In the genomic region with DNA sequence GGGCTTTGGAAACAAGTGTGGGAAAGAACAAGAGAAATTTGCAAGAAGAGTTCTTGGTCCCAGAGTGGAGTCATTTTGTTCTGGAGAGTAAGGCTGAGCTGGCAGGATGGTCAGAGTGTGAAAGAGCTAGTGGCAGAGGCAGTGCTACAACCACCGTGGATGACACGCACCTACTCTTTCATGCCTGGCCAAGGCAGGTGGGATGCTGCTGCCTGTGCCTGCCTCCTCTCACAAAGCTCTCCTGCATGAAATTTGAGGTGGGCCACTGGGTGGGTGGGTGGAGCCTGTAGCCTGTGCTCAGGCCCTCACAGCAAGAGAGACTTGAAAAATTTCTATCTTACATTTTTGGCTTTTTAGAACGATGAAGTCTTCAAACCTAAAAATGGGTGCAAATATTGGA, we compare ENCODE assay signal across 25 cellular contexts.
"Had no signal": no experiment of that assay in that cellular context is flagged by ENCODE, and none has a peak within 500 bp of the region (broad histone marks: within the 10 kb centered on the region; RNA-seq: fewer than 3 reads in every experiment).

No MANE protein-coding gene starts in this region.

- H3K79me2 ChIP-seq: hepatocyte had no signal

- H3K36me3 Mint-ChIP-seq: activated naive CD4-positive, alpha-beta T cell treated with anti-CD3 and anti-CD28 coated beads, Interleukin-2, amount 10 ng/mL, durations not matched to agents 7 days and 5 days; activated naive CD8-positive, alpha-beta T cell treated with anti-CD3 and anti-CD28 coated beads, Interleukin-2, amount 10 ng/mL, durations not matched to agents 7 days and 5 days had no signal

- H3K4me1 ChIP-seq: thyroid gland had no signal

- H3K36me3 ChIP-seq: brain microvascular endothelial cell, gastrocnemius medialis, stomach, thyroid gland, upper lobe of right lung had no signal

- H3K27ac Mint-ChIP-seq: activated naive CD4-positive, alpha-beta T cell treated with anti-CD3 and anti-CD28 coated beads, Interleukin-2, amount 10 ng/mL, durations not matched to agents 7 days and 5 days; activated naive CD8-positive, alpha-beta T cell treated with anti-CD3 and anti-CD28 coated beads, Interleukin-2, amount 10 ng/mL, durations not matched to agents 7 days and 5 days; nephron; stimulated activated naive B cell treated with anti-CD40 and anti-IgM and Interleukin-4, amounts not matched to agents 10 μg/mL and 1 μg/mL and 100 μg/mL, for 72 hours; T-helper 2 cell treated with Interferon-gamma antibody and Interleukin-4, amounts not matched to agents 5 μg/mL and 100 μg/mL, for 36 hours had no signal

- DNase-seq: activated CD4-positive, alpha-beta T cell treated with anti-CD3 and anti-CD28 coated beads for 4 hours; activated CD4-positive, alpha-beta T cell treated with anti-CD3 and anti-CD28 coated beads, Interleukin-2, amount 50 U/mL, for 4 hours; activated CD4-positive, CD25-positive, alpha-beta regulatory T cell; activated CD8-positive, alpha-beta memory T cell treated with anti-CD3 and anti-CD28 coated beads, Interleukin-2, amount 50 U/mL, for 4 hours; activated gamma-delta T cell; activated naive CD4-positive, alpha-beta T cell treated with anti-CD3 and anti-CD28 coated beads, Interleukin-2, amount 10 ng/mL, durations not matched to agents 7 days and 5 days; activated naive CD8-positive, alpha-beta T cell treated with anti-CD3 and anti-CD28 coated beads, Interleukin-2, amount 10 ng/mL, durations not matched to agents 7 days and 5 days; activated T-cell treated with anti-CD3 and anti-CD28 coated beads, Interleukin-2, amount 50 U/mL, for 1 hour; amniotic stem cell; brain microvascular endothelial cell; gastrocnemius medialis; glutamatergic neuron; islet precursor cell; left ventricle myocardium superior; stimulated activated CD4-positive, alpha-beta T cell treated with anti-CD3 and anti-CD28 coated beads, Interleukin-4, amount 100 ng/mL, for 24 hours; stimulated activated naive B cell treated with anti-CD40 and anti-IgM and Interleukin-4, amounts not matched to agents 10 μg/mL and 1 μg/mL and 100 μg/mL, for 72 hours; stomach; T-helper 1 cell; thyroid gland; upper lobe of right lung had no signal

- H3K9me3 Mint-ChIP-seq: activated naive CD4-positive, alpha-beta T cell treated with anti-CD3 and anti-CD28 coated beads, Interleukin-2, amount 10 ng/mL, durations not matched to agents 7 days and 5 days; activated naive CD8-positive, alpha-beta T cell treated with anti-CD3 and anti-CD28 coated beads, Interleukin-2, amount 10 ng/mL, durations not matched to agents 7 days and 5 days; nephron; T-helper 2 cell treated with Interferon-gamma antibody and Interleukin-4, amounts not matched to agents 5 μg/mL and 100 μg/mL, for 36 hours had no signal

- H2AFZ ChIP-seq: hepatocyte had no signal

- H3K4me3 ChIP-seq: gastrocnemius medialis, hepatocyte, skin epidermis, stomach, thyroid gland, upper lobe of right lung had no signal

- H3K27me3 ChIP-seq: brain microvascular endothelial cell, gastrocnemius medialis, hepatocyte, stomach, thyroid gland, upper lobe of right lung had no signal

- H3K27me3 Mint-ChIP-seq: stimulated activated naive B cell treated with anti-CD40 and anti-IgM and Interleukin-4, amounts not matched to agents 10 μg/mL and 1 μg/mL and 100 μg/mL, for 72 hours had no signal

- H3K4me3 Mint-ChIP-seq: activated naive CD4-positive, alpha-beta T cell treated with anti-CD3 and anti-CD28 coated beads, Interleukin-2, amount 10 ng/mL, durations not matched to agents 7 days and 5 days; activated naive CD8-positive, alpha-beta T cell treated with anti-CD3 and anti-CD28 coated beads, Interleukin-2, amount 10 ng/mL, durations not matched to agents 7 days and 5 days; nephron; stimulated activated naive B cell treated with anti-CD40 and anti-IgM and Interleukin-4, amounts not matched to agents 10 μg/mL and 1 μg/mL and 100 μg/mL, for 72 hours; T-helper 2 cell treated with Interferon-gamma antibody and Interleukin-4, amounts not matched to agents 5 μg/mL and 100 μg/mL, for 36 hours had no signal

- H3K27ac ChIP-seq: brain microvascular endothelial cell, gastrocnemius medialis, hepatocyte, skin epidermis, stomach, thyroid gland, upper lobe of right lung had no signal

- H3K4me2 ChIP-seq: hepatocyte had no signal

- H3K9me3 ChIP-seq: gastrocnemius medialis, stomach, thyroid gland, upper lobe of right lung had no signal

- ATAC-seq: gastrocnemius medialis; left ventricle myocardium superior; sciatic nerve; stimulated activated naive B cell treated with anti-CD40 and anti-IgM and Interleukin-4, amounts not matched to agents 10 μg/mL and 1 μg/mL and 100 μg/mL, for 72 hours had no signal
